In the genomic region with DNA sequence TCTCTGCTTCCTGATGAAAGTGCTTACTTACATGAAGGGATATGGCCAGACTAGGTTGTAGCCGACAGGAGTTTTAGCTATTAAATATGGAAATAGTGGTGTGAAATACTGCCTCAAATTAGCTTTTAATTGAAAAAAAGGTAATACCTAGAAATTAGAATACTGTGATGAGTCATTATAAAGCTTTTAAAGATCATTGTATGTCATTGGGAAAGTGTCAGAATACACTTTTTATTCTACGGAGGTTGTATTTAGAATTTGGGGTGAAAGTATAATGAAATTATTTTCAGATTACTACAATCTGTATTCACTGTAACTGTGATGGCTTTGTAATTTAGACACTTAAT, we compare ENCODE assay signal across 8 cellular contexts. TPM values are rescaled to one million over a fixed set of nuclear protein-coding genes. Genes with fewer than 3 reads are reported as not detected.
DNase-seq lines count a peak whose midpoint lies in the region; ATAC-seq and TF ChIP-seq lines count a peak whose summit lies in the region.

No MANE protein-coding gene starts in this region.

- peaks cover 14% of the 10 kb centered on the region for H3K27me3 Mint-ChIP-seq in neural crest cell (ENCODE audit: low read depth)

- ATAC-seq in HG02870 (IDR thresholded peaks at IDR 0.05; ENCODE audit: unreplicated experiment), result no peak

- peaks cover 11% of the 10 kb centered on the region for H3K36me3 Mint-ChIP-seq in neural crest cell (ENCODE audit: low read depth)

- no peak for TF ChIP-seq POLR2A in NB4 (IDR thresholded peaks at IDR 0.05; ENCODE audit: extremely low read depth, insufficient read length)

- H4K20me1 ChIP-seq in BLaER1, result peaks cover 50% of the 10 kb centered on the region

- no peaks in the 10 kb centered on the region for H3K9me3 Mint-ChIP-seq in neural crest cell

- no peaks in the 10 kb centered on the region for H3K9me3 ChIP-seq in BLaER1
- no peaks in the 10 kb centered on the region for H3K9me3 ChIP-seq in duodenal mucosa (ENCODE audit: control insufficient read depth in 1 of 2, low read length in 2 of 2)

- H3K4me1 ChIP-seq in BLaER1 (peaks cover 23% of the 10 kb centered on the region), duodenal mucosa (ENCODE audit: control insufficient read depth in 1 of 2, insufficient read depth in 2 of 2, low read length in 2 of 2) (peaks cover 11 to 30% of the 10 kb centered on the region in 2 donors)

- no peak for TF ChIP-seq CTCF in NB4 (IDR thresholded peaks at IDR 0.05; ENCODE audit: low read depth, low read length)
- TF ChIP-seq CTCF in neural crest cell (conservative IDR thresholded peaks at IDR 0.05), result peak; percentile 3

- H3K27ac Mint-ChIP-seq in neural crest cell (ENCODE audit: unreplicated experiment), result no peak overlapping the region

- H3K27ac ChIP-seq in BLaER1 (no peak overlapping the region), duodenal mucosa (ENCODE audit: low read depth, low read length) (peak overlapping the region; percentile 99)

- peak overlapping the region; percentile 99 for H3K4me3 ChIP-seq in BLaER1
- peak overlapping the region; percentile 89 for H3K4me3 ChIP-seq in NB4 (ENCODE audit: low read depth, low read length)
- H3K4me3 ChIP-seq in duodenal mucosa (ENCODE audit: low read depth in 1 of 2, low read length in 2 of 2), result peak overlapping the region; percentile 81 to 83

- no peak for DNase-seq in NB4 (ENCODE audit: low read depth)
- no peak for DNase-seq in neural crest cell (ENCODE audit: low read depth, low spot score)
- DNase-seq in SKM-1 (lab: John Stamatoyannopoulos, UW; ENCODE audit: unreplicated experiment), result no peak
- no peak for DNase-seq in NCI-H82 (lab: John Stamatoyannopoulos, UW)
- no peak for DNase-seq in stimulated activated naive CD4-positive, alpha-beta T cell treated with Interleukin-2 at 50 U/mL for 16 hours (lab: John Stamatoyannopoulos, UW)

- H3K36me3 ChIP-seq in BLaER1, result peaks cover 35% of the 10 kb centered on the region
- peaks cover 28 to 30% of the 10 kb centered on the region in 2 donors for H3K36me3 ChIP-seq in duodenal mucosa (ENCODE audit: control insufficient read depth in 1 of 2, insufficient read depth in 2 of 2, low read length in 2 of 2)

- H3K9ac ChIP-seq in BLaER1, result no peak overlapping the region
- peak overlapping the region; percentile 91 to 95 for H3K9ac ChIP-seq in duodenal mucosa (ENCODE audit: low read depth in 1 of 2, low read length in 2 of 2)

- peak overlapping the region; percentile 78 for H3K4me2 ChIP-seq in BLaER1

- H3K4me3 Mint-ChIP-seq in neural crest cell, result peak overlapping the region; percentile 98

- no peaks in the 10 kb centered on the region for H3K27me3 ChIP-seq in BLaER1
- H3K27me3 ChIP-seq in duodenal mucosa (ENCODE audit: control insufficient read depth in 1 of 2, insufficient read depth in 2 of 2, low read length in 2 of 2), result no peaks in the 10 kb centered on the region

- peaks cover 38% of the 10 kb centered on the region for H3K4me1 Mint-ChIP-seq in neural crest cell

RNA-seq across cellular contexts. Expression of a gene that starts 2.2 kb away (rescaled TPM):
- 78.1 and 79.9 TPM in 2 replicates for total RNA-seq in neural crest cell
